In the genomic region with DNA sequence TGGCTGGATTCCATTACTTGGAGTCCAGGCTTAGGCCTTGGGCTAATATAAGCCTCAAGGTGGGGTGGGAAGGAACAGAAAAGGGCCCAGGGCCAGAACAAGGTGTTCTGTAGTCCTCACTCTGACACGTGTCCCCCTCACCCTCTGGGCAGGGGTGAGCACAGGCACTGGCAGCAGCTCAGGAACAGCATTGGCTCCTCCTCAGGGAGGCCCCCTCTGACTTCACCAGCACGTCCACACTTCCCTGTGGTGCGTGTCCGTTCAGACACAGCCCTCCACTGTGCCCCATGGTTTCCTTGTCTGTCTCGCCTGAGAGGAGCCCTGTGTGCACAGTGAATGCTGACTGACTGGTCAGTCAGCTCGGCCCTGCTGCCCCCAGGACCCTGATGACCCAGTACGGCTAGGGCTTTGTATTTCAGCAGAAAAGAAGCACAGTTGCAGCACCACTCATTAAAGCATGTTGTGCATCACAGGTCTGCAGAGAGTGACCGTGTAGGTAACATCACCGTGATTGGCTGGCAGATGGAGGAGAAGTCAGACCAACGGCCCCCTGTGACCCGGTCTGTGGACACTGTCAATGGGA, we compare ENCODE assay signal across 22 cellular contexts.
DNase-seq lines count a peak whose midpoint lies in the region; ATAC-seq, FAIRE-seq and TF ChIP-seq lines count a peak whose summit lies in the region.
"Had no signal": no experiment of that assay in that cellular context is flagged by ENCODE, and none has a peak within 500 bp of the region (broad histone marks: within the 10 kb centered on the region; RNA-seq: fewer than 3 reads in every experiment).

No MANE protein-coding gene starts in this region.

- H3K9me2 ChIP-seq in GM23338 (ENCODE audit: insufficient read depth): no peaks in the 10 kb centered on the region

- H3K9ac ChIP-seq in endodermal cell (ENCODE audit: extremely low read depth, low read length, poor library complexity, severe bottlenecking): no peak overlapping the region
- no peak overlapping the region for H3K9ac ChIP-seq in kidney (ENCODE audit: low read length in 2 of 2)
- H3K9ac ChIP-seq: BLaER1 had no signal

- H3K4me1 ChIP-seq in endodermal cell (ENCODE audit: control insufficient read depth, insufficient read depth, low read length): no peaks in the 10 kb centered on the region
- H3K4me1 ChIP-seq in osteoblast (ENCODE audit: insufficient read depth, low read length): peaks cover 8% of the 10 kb centered on the region
- H3K4me1 ChIP-seq in kidney (ENCODE audit: control insufficient read depth in 1 of 2, insufficient read depth in 1 of 2, low read depth in 1 of 2, low read length in 2 of 2): no peaks in the 10 kb centered on the region
- H3K4me1 ChIP-seq in GM23338 (ENCODE audit: insufficient read depth): no peaks in the 10 kb centered on the region
- H3K4me1 ChIP-seq: BLaER1 had no signal

- H3K27ac Mint-ChIP-seq in natural killer cell (peak overlapping the region; percentile 36 to 54), endodermal cell (no peak overlapping the region), GM23338 (no peak overlapping the region)
- H3K27ac Mint-ChIP-seq in natural killer cell treated with Interleukin-12 subunit alpha and Interleukin-12 subunit beta and Interleukin-15 and Interleukin-18, amount 100 ng/mL, for 72 hours: peak overlapping the region in 1 of 2 donors; percentile 70

- peaks cover 99% of the 10 kb centered on the region for H3K36me3 ChIP-seq in endodermal cell (ENCODE audit: control insufficient read depth, insufficient read depth, low read length)
- peaks cover 14% of the 10 kb centered on the region for H3K36me3 ChIP-seq in osteoblast (ENCODE audit: insufficient read depth, low read length)
- H3K36me3 ChIP-seq in kidney (ENCODE audit: control insufficient read depth in 1 of 2, insufficient read depth in 2 of 2, low read length in 2 of 2): peaks cover 14 to 20% of the 10 kb centered on the region in 2 donors
- H3K36me3 ChIP-seq in GM23338 (ENCODE audit: insufficient read depth): peaks cover 5% of the 10 kb centered on the region; the same call in 1 of the 2 replicates

- H3K27ac ChIP-seq in endodermal cell (ENCODE audit: low read depth, low read length): peak overlapping the region; percentile 32
- peak overlapping the region; percentile 72 for H3K27ac ChIP-seq in osteoblast (ENCODE audit: low read depth, low read length)
- no peak overlapping the region for H3K27ac ChIP-seq in kidney (ENCODE audit: low read depth in 2 of 2, low read length in 2 of 2)
- no peak overlapping the region for H3K27ac ChIP-seq in GM23338 (ENCODE audit: low read depth)
- H3K27ac ChIP-seq: BLaER1 had no signal

- no peaks in the 10 kb centered on the region for H3F3A ChIP-seq in GM23338 (replicated peaks; ENCODE audit: low read depth)

- FAIRE-seq in kidney (lab: Jason Lieb, UNC): no peak
- FAIRE-seq: A204.1, RCC 7860 had no signal

- DNase-seq in natural killer cell (no peak), endodermal cell (no peak), osteoblast (ENCODE audit: insufficient read length, low spot score, missing footprints) (no peak), kidney (no peak), GM23338 (ENCODE audit: low spot score) (no peak)
- DNase-seq in natural killer cell treated with Interleukin-12 subunit alpha and Interleukin-12 subunit beta and Interleukin-15 and Interleukin-18, amount 100 ng/mL, for 72 hours (ENCODE audit: low spot score): no peak
- DNase-seq: CD4-positive, CD25-positive, alpha-beta regulatory T cell; DMS153; DND-41; H9; KBM-7; MV-4-11; NCI-H1105; NCI-H1436 treated with DMSO at 0.1 percent for 48 hours; NCI-H187 treated with DMSO at 0.1 percent for 48 hours; NCI-H524; NCI-H774; SIG-M5 had no signal

- H3K4me2 ChIP-seq in osteoblast (ENCODE audit: insufficient read depth, low read length) (no peak overlapping the region), GM23338 (no peak overlapping the region)
- H3K4me2 ChIP-seq: BLaER1 had no signal

- WGBS in endodermal cell (ENCODE audit: insufficient coverage in 1 of 2, insufficient read length in 1 of 2), 2 experiments: 84 to 93% methylated on average over 8 to 11 of the region's 11 CpGs

- H3K27me3 ChIP-seq in endodermal cell (ENCODE audit: control insufficient read depth, insufficient read depth, low read length, poor library complexity, severe bottlenecking) (no peaks in the 10 kb centered on the region), osteoblast (ENCODE audit: insufficient read depth, low read length) (no peaks in the 10 kb centered on the region), GM23338 (ENCODE audit: insufficient read depth) (no peaks in the 10 kb centered on the region)
- H3K27me3 ChIP-seq: BLaER1 had no signal

- H3K27me3 Mint-ChIP-seq in natural killer cell (ENCODE audit: low read depth in 2 of 2) (no peaks in the 10 kb centered on the region), endodermal cell (ENCODE audit: insufficient read depth) (no peaks in the 10 kb centered on the region), GM23338 (ENCODE audit: insufficient read depth, low read depth, poor library complexity) (peaks cover 5% of the 10 kb centered on the region)
- H3K27me3 Mint-ChIP-seq in natural killer cell treated with Interleukin-12 subunit alpha and Interleukin-12 subunit beta and Interleukin-15 and Interleukin-18, amount 100 ng/mL, for 72 hours: no peaks in the 10 kb centered on the region
- H3K27me3 Mint-ChIP-seq: CD4-positive, CD25-positive, alpha-beta regulatory T cell had no signal

- TF ChIP-seq CTCF in natural killer cell (IDR thresholded peaks at IDR 0.05) (no peak), endodermal cell (conservative IDR thresholded peaks at IDR 0.05) (no peak), osteoblast (IDR thresholded peaks at IDR 0.05; ENCODE audit: extremely low read depth, low read depth, low read length) (no peak), kidney (IDR thresholded peaks at IDR 0.05; ENCODE audit: borderline replicate concordance, extremely low read depth, insufficient read depth) (no peak), GM23338 (conservative IDR thresholded peaks at IDR 0.05; ENCODE audit: low read depth in 2 of 2) (no peak)

- no peak overlapping the region for H2AFZ ChIP-seq in osteoblast (ENCODE audit: low read length)
- H2AFZ ChIP-seq in GM23338: no peak overlapping the region

- H3K4me1 Mint-ChIP-seq in natural killer cell: peaks cover 17 to 24% of the 10 kb centered on the region in 2 donors
- peaks cover 14 to 17% of the 10 kb centered on the region in 2 donors for H3K4me1 Mint-ChIP-seq in natural killer cell treated with Interleukin-12 subunit alpha and Interleukin-12 subunit beta and Interleukin-15 and Interleukin-18, amount 100 ng/mL, for 72 hours (ENCODE audit: low read depth in 2 of 2)
- no peaks in the 10 kb centered on the region for H3K4me1 Mint-ChIP-seq in endodermal cell
- no peaks in the 10 kb centered on the region for H3K4me1 Mint-ChIP-seq in GM23338
- H3K4me1 Mint-ChIP-seq: CD4-positive, CD25-positive, alpha-beta regulatory T cell; H9 had no signal

- H3K36me3 Mint-ChIP-seq in natural killer cell: peaks cover 31% of the 10 kb centered on the region
- peaks cover 40% of the 10 kb centered on the region for H3K36me3 Mint-ChIP-seq in natural killer cell treated with Interleukin-12 subunit alpha and Interleukin-12 subunit beta and Interleukin-15 and Interleukin-18, amount 100 ng/mL, for 72 hours
- peaks cover 79% of the 10 kb centered on the region for H3K36me3 Mint-ChIP-seq in endodermal cell (ENCODE audit: low read depth)
- H3K36me3 Mint-ChIP-seq in GM23338 (ENCODE audit: low read depth): peaks cover 34% of the 10 kb centered on the region

- H3K4me3 ChIP-seq in endodermal cell (ENCODE audit: low read length) (no peak overlapping the region), osteoblast (ENCODE audit: insufficient read depth, low read length) (no peak overlapping the region), kidney (ENCODE audit: low read length in 2 of 2) (no peak overlapping the region), GM23338 (no peak overlapping the region)
- H3K4me3 ChIP-seq: BLaER1 had no signal

- H3K79me2 ChIP-seq in osteoblast (ENCODE audit: insufficient read depth, low read length) (no peaks in the 10 kb centered on the region), GM23338 (replicated peaks; ENCODE audit: insufficient read depth) (no peaks in the 10 kb centered on the region)

- intact Hi-C loops in natural killer cell (cut with micrococcal nuclease) (no loop called here), kidney (cut with DNase I) (no loop called here)

- no peak overlapping the region for H3K4me3 Mint-ChIP-seq in natural killer cell
- H3K4me3 Mint-ChIP-seq in natural killer cell treated with Interleukin-12 subunit alpha and Interleukin-12 subunit beta and Interleukin-15 and Interleukin-18, amount 100 ng/mL, for 72 hours: no peak overlapping the region
- no peak overlapping the region for H3K4me3 Mint-ChIP-seq in endodermal cell
- H3K4me3 Mint-ChIP-seq in GM23338: no peak overlapping the region
- H3K4me3 Mint-ChIP-seq: CD4-positive, CD25-positive, alpha-beta regulatory T cell; H9 had no signal

- H4K20me1 ChIP-seq in osteoblast (ENCODE audit: insufficient read depth, low read length) (no peaks in the 10 kb centered on the region), GM23338 (replicated peaks; ENCODE audit: insufficient read depth) (no peaks in the 10 kb centered on the region; the same call in 1 of the 2 replicates)
- H4K20me1 ChIP-seq: BLaER1 had no signal

- no peaks in the 10 kb centered on the region for H3K9me3 Mint-ChIP-seq in natural killer cell
- no peaks in the 10 kb centered on the region for H3K9me3 Mint-ChIP-seq in natural killer cell treated with Interleukin-12 subunit alpha and Interleukin-12 subunit beta and Interleukin-15 and Interleukin-18, amount 100 ng/mL, for 72 hours
- no peaks in the 10 kb centered on the region for H3K9me3 Mint-ChIP-seq in endodermal cell
- no peaks in the 10 kb centered on the region for H3K9me3 Mint-ChIP-seq in GM23338
- H3K9me3 Mint-ChIP-seq: CD4-positive, CD25-positive, alpha-beta regulatory T cell; H9 had no signal

- H3K9me3 ChIP-seq in endodermal cell (ENCODE audit: control insufficient read depth, low read length) (no peaks in the 10 kb centered on the region), osteoblast (ENCODE audit: low read depth, low read length) (no peaks in the 10 kb centered on the region), kidney (ENCODE audit: control insufficient read depth in 1 of 2, low read length in 2 of 2) (no peaks in the 10 kb centered on the region)
- H3K9me3 ChIP-seq: BLaER1 had no signal

- ATAC-seq in natural killer cell: no peak
- ATAC-seq in natural killer cell treated with Interleukin-12 subunit alpha and Interleukin-12 subunit beta and Interleukin-15 and Interleukin-18, amount 100 ng/mL, for 72 hours: no peak
- ATAC-seq in GM21786 (IDR thresholded peaks at IDR 0.05; ENCODE audit: unreplicated experiment): no peak
- ATAC-seq in GM23338: no peak

Comparison
In these comparisons a context has a peak if more than half of its experiments do, and no peak if none do; other contexts are left out.
1. H3K27ac Mint-ChIP-seq: peak in natural killer cell (2 of 2); none in endodermal cell (single experiment) and GM23338 (single experiment).
2. H3K27ac ChIP-seq: peak in endodermal cell (single experiment) and osteoblast (single experiment); none in kidney (0 of 2) and GM23338 (single experiment).